In genomic region chr11:6612008-6612815, GRCh38 we compare ENCODE assay signal across 8 cellular contexts. TPM values are rescaled to one million over a fixed set of nuclear protein-coding genes. Genes with fewer than 3 reads are reported as not detected.
DNase-seq lines count a peak whose midpoint lies in the region; ATAC-seq and TF ChIP-seq lines count a peak whose summit lies in the region.

TSS of gene TAF10 (minus strand) at chr11:6612216. CDS start at chr11:6612189, 27 bp downstream.

- H3K4me1 Mint-ChIP-seq in GM23338 = peaks cover 10% of the 10 kb centered on the region
- H3K4me1 Mint-ChIP-seq in activated T-helper 1 cell treated with anti-CD3 and anti-CD28 coated beads, Interleukin-12 subunit alpha, Interleukin-12 subunit beta, Interleukin-2, Interleukin-4 antibody, amounts not matched to agents 30 ng/mL and 10 ng/mL and 1 ng/mL, durations not matched to agents 14 hours and 24 hours and 36 hours (ENCODE audit: low read depth) = peaks cover 31% of the 10 kb centered on the region
- H3K4me1 Mint-ChIP-seq in naive B cell = peaks cover 4 to 38% (median 37%) of the 10 kb centered on the region in 3 donors
- peaks cover 38% of the 10 kb centered on the region for H3K4me1 Mint-ChIP-seq in stimulated activated effector memory CD8-positive, alpha-beta T cell treated with anti-CD3 and anti-CD28 coated beads, Interleukin-12 subunit alpha, Interleukin-12 subunit beta, amount 100 ng/mL, for 72 hours

- H3K36me3 Mint-ChIP-seq in GM23338 (ENCODE audit: low read depth) = peaks cover 46% of the 10 kb centered on the region
- H3K36me3 Mint-ChIP-seq in activated T-helper 1 cell treated with anti-CD3 and anti-CD28 coated beads, Interleukin-12 subunit alpha, Interleukin-12 subunit beta, Interleukin-2, Interleukin-4 antibody, amounts not matched to agents 30 ng/mL and 10 ng/mL and 1 ng/mL, durations not matched to agents 14 hours and 24 hours and 36 hours (ENCODE audit: low read depth) = peaks cover 40% of the 10 kb centered on the region
- H3K36me3 Mint-ChIP-seq in naive B cell = peaks cover 0 to 9% of the 10 kb centered on the region in 2 donors
- peaks cover 44% of the 10 kb centered on the region for H3K36me3 Mint-ChIP-seq in stimulated activated effector memory CD8-positive, alpha-beta T cell treated with anti-CD3 and anti-CD28 coated beads, Interleukin-12 subunit alpha, Interleukin-12 subunit beta, amount 100 ng/mL, for 72 hours

- H3K27me3 ChIP-seq in GM23338 (ENCODE audit: insufficient read depth) = no peaks in the 10 kb centered on the region
- no peaks in the 10 kb centered on the region for H3K27me3 ChIP-seq in esophagus squamous epithelium

- intact Hi-C loops in activated T-helper 1 cell treated with anti-CD3 and anti-CD28 coated beads, Interleukin-12 subunit alpha, Interleukin-12 subunit beta, Interleukin-2, Interleukin-4 antibody, amounts not matched to agents 30 ng/mL and 10 ng/mL and 1 ng/mL, durations not matched to agents 14 hours and 24 hours and 36 hours (cut with micrococcal nuclease) = loop anchor here (1.0 to 10.0 kb wide), 6 partner anchors 9 to 927 kb away; partner anchors contain the start of genes ARFIP2, FHIP1B, ILK and MRPL17
- intact Hi-C loops in esophagus squamous epithelium (cut with DNase I) = loop anchor here (10.0 kb wide), 1 partner anchor 127 kb away; the partner anchor contains the start of genes ARFIP2 and TIMM10B

- H3K4me3 ChIP-seq in GM23338 = peak within 1 kb of the TSS; percentile 80
- H3K4me3 ChIP-seq in esophagus squamous epithelium = peak within 1 kb of the TSS; percentile 83 to 92 (median 90)

- ATAC-seq in GM23338 = peak; percentile 87
- peak; percentile 80 to 81 for ATAC-seq in naive B cell (ENCODE audit: low read depth in 2 of 2)
- peak; percentile 90 for ATAC-seq in stimulated activated effector memory CD8-positive, alpha-beta T cell treated with anti-CD3 and anti-CD28 coated beads, Interleukin-12 subunit alpha, Interleukin-12 subunit beta, amount 100 ng/mL, for 72 hours

- H3K4me1 ChIP-seq in GM23338 (ENCODE audit: insufficient read depth) = peaks cover 19% of the 10 kb centered on the region
- H3K4me1 ChIP-seq in esophagus squamous epithelium = peaks cover 11 to 62% (median 35%) of the 10 kb centered on the region in 3 donors

- H3K27ac Mint-ChIP-seq in GM23338 (peak within 1 kb of the TSS; percentile 73), naive B cell (peak within 1 kb of the TSS in 5 of 6 donors; percentile 96 to 99 (median 97))
- H3K27ac Mint-ChIP-seq in activated T-helper 1 cell treated with anti-CD3 and anti-CD28 coated beads, Interleukin-12 subunit alpha, Interleukin-12 subunit beta, Interleukin-2, Interleukin-4 antibody, amounts not matched to agents 30 ng/mL and 10 ng/mL and 1 ng/mL, durations not matched to agents 14 hours and 24 hours and 36 hours = peak within 1 kb of the TSS; percentile 87
- H3K27ac Mint-ChIP-seq in stimulated activated effector memory CD8-positive, alpha-beta T cell treated with anti-CD3 and anti-CD28 coated beads, Interleukin-12 subunit alpha, Interleukin-12 subunit beta, amount 100 ng/mL, for 72 hours = no peak within 1 kb of the TSS

- peaks cover 10% of the 10 kb centered on the region; the same call in 1 of the 2 replicates for H3F3A ChIP-seq in GM23338 (replicated peaks; ENCODE audit: low read depth)

- peaks cover 20% of the 10 kb centered on the region for H3K27me3 Mint-ChIP-seq in GM23338 (ENCODE audit: insufficient read depth, low read depth, poor library complexity)
- no peaks in the 10 kb centered on the region for H3K27me3 Mint-ChIP-seq in activated T-helper 1 cell treated with anti-CD3 and anti-CD28 coated beads, Interleukin-12 subunit alpha, Interleukin-12 subunit beta, Interleukin-2, Interleukin-4 antibody, amounts not matched to agents 30 ng/mL and 10 ng/mL and 1 ng/mL, durations not matched to agents 14 hours and 24 hours and 36 hours (ENCODE audit: insufficient read depth)
- no peaks in the 10 kb centered on the region for H3K27me3 Mint-ChIP-seq in naive B cell

- H4K20me1 ChIP-seq in GM23338 (replicated peaks; ENCODE audit: insufficient read depth) = no peaks in the 10 kb centered on the region; the same call in 1 of the 2 replicates

- H3K9me3 Mint-ChIP-seq in GM23338 = no peaks in the 10 kb centered on the region
- H3K9me3 Mint-ChIP-seq in activated T-helper 1 cell treated with anti-CD3 and anti-CD28 coated beads, Interleukin-12 subunit alpha, Interleukin-12 subunit beta, Interleukin-2, Interleukin-4 antibody, amounts not matched to agents 30 ng/mL and 10 ng/mL and 1 ng/mL, durations not matched to agents 14 hours and 24 hours and 36 hours = no peaks in the 10 kb centered on the region
- H3K9me3 Mint-ChIP-seq in naive B cell = no peaks in the 10 kb centered on the region
- no peaks in the 10 kb centered on the region for H3K9me3 Mint-ChIP-seq in stimulated activated effector memory CD8-positive, alpha-beta T cell treated with anti-CD3 and anti-CD28 coated beads, Interleukin-12 subunit alpha, Interleukin-12 subunit beta, amount 100 ng/mL, for 72 hours

- no peak for TF ChIP-seq CTCF in GM23338 (conservative IDR thresholded peaks at IDR 0.05; ENCODE audit: low read depth in 2 of 2)
- peak in 2 of 6 experiments; percentile 4 to 8 for TF ChIP-seq CTCF in esophagus squamous epithelium (IDR thresholded peaks at IDR 0.05)

- peaks cover 23% of the 10 kb centered on the region for H3K79me2 ChIP-seq in GM23338 (replicated peaks; ENCODE audit: insufficient read depth)

- H3K4me3 Mint-ChIP-seq in GM23338 (peak within 1 kb of the TSS; percentile 87; the same call in 2 of the 3 replicates), naive B cell (peak within 1 kb of the TSS in 6 of 8 donors; percentile 79 to 94 (median 92))
- peak within 1 kb of the TSS; percentile 93 for H3K4me3 Mint-ChIP-seq in activated T-helper 1 cell treated with anti-CD3 and anti-CD28 coated beads, Interleukin-12 subunit alpha, Interleukin-12 subunit beta, Interleukin-2, Interleukin-4 antibody, amounts not matched to agents 30 ng/mL and 10 ng/mL and 1 ng/mL, durations not matched to agents 14 hours and 24 hours and 36 hours
- no peak within 1 kb of the TSS for H3K4me3 Mint-ChIP-seq in stimulated activated effector memory CD8-positive, alpha-beta T cell treated with anti-CD3 and anti-CD28 coated beads, Interleukin-12 subunit alpha, Interleukin-12 subunit beta, amount 100 ng/mL, for 72 hours

- H3K27ac ChIP-seq in GM23338 (ENCODE audit: low read depth) (peak within 1 kb of the TSS; percentile 99), esophagus squamous epithelium (peak within 1 kb of the TSS; percentile 93 to 99 (median 98))

- peak within 1 kb of the TSS; percentile 83; the same call in 1 of the 2 replicates for H2AFZ ChIP-seq in GM23338

- no peaks in the 10 kb centered on the region for H3K9me2 ChIP-seq in GM23338 (ENCODE audit: insufficient read depth)

- no peaks in the 10 kb centered on the region for H3K9me3 ChIP-seq in esophagus squamous epithelium

- 0% methylated on average over 4 to 16 of the region's 74 CpGs for WGBS in esophagus squamous epithelium, 2 donors

- peak; percentile 97 for DNase-seq in Daoy (ENCODE audit: low read depth)
- DNase-seq in GM23338 (ENCODE audit: low spot score) = peak; percentile 96
- DNase-seq in LHCN-M2 (ENCODE audit: low read depth) = peak; percentile 94
- peak; percentile 94 for DNase-seq in RPMI7951 (ENCODE audit: low read depth)
- DNase-seq in activated T-helper 1 cell treated with anti-CD3 and anti-CD28 coated beads, Interleukin-12 subunit alpha, Interleukin-12 subunit beta, Interleukin-2, Interleukin-4 antibody, amounts not matched to agents 30 ng/mL and 10 ng/mL and 1 ng/mL, durations not matched to agents 14 hours and 24 hours and 36 hours (ENCODE audit: low spot score) = peak; percentile 95
- peak; percentile 78 for DNase-seq in esophagus squamous epithelium (lab: John Stamatoyannopoulos, UW)
- DNase-seq in naive B cell = peak; percentile 95
- peak; percentile 86 to 96 for DNase-seq in stimulated activated effector memory CD8-positive, alpha-beta T cell treated with anti-CD3 and anti-CD28 coated beads, Interleukin-12 subunit alpha, Interleukin-12 subunit beta, amount 100 ng/mL, for 72 hours (ENCODE audit: low spot score in 2 of 2)

- peaks cover 35% of the 10 kb centered on the region for H3K36me3 ChIP-seq in GM23338 (ENCODE audit: insufficient read depth)
- H3K36me3 ChIP-seq in esophagus squamous epithelium = peaks cover 34 to 70% (median 36%) of the 10 kb centered on the region in 3 donors

- peak in 3 of 4 donors; percentile 72 to 98 (median 93) for TF ChIP-seq POLR2A in esophagus squamous epithelium (IDR thresholded peaks at IDR 0.05)

- H3K4me2 ChIP-seq in GM23338 = peak within 1 kb of the TSS; percentile 92

TF ChIP-seq in GM23338, 12 proteins besides CTCF, POLR2A, EP300 and RAD21:
- peak; percentile 97 for TF ChIP-seq CREB1 (CRISPR knock-in tag; IDR thresholded peaks at IDR 0.05; ENCODE audit: low read depth)
- no peak for TF ChIP-seq STAT1 (IDR thresholded peaks at IDR 0.05; ENCODE audit: unreplicated experiment)
- TF ChIP-seq POLR2AphosphoS5 (IDR thresholded peaks at IDR 0.05; ENCODE audit: low read depth) = peak; percentile 99
- no peak for TF ChIP-seq ZNF331 (CRISPR knock-in tag; IDR thresholded peaks at IDR 0.05; ENCODE audit: low read depth)
- TF ChIP-seq ETS1 (IDR thresholded peaks at IDR 0.05) = peak; percentile 60; the same call in 1 of the 2 replicates

RNA-seq across cellular contexts. Expression of gene TAF10, which starts in this region (rescaled TPM):
- 53.0 and 57.0 TPM in 2 replicates for total RNA-seq in Daoy (2014; rRNA removed; shearing (Covaris generic))
- 102 and 108 TPM in 2 replicates for total RNA-seq in GM23338 (2014; rRNA removed; shearing (Covaris generic))
- polyA plus RNA-seq in GM23338 (2016; fragmentation: Nextera tagmentation; extraction: Ambion mirVana) = 253 and 277 TPM in 2 replicates
- total RNA-seq in LHCN-M2 (2014; rRNA removed) = 99.9 and 120 TPM in 2 replicates
- 450 TPM for polyA plus RNA-seq in LHCN-M2 (2012)
- 44.5 and 81.9 TPM in 2 replicates for total RNA-seq in RPMI7951 (2014; rRNA removed; shearing (Covaris generic))
- 155 and 166 TPM in 2 replicates for total RNA-seq in activated T-helper 1 cell treated with anti-CD3 and anti-CD28 coated beads, Interleukin-12 subunit alpha, Interleukin-12 subunit beta, Interleukin-2, Interleukin-4 antibody, amounts not matched to agents 30 ng/mL and 10 ng/mL and 1 ng/mL, durations not matched to agents 14 hours and 24 hours and 36 hours
- 10 to 100 TPM; 31.9 to 69.2 (median 48.6) TPM for total RNA-seq in esophagus squamous epithelium
- 100 to 1,000 TPM; 203 to 344 (median 273) TPM for polyA plus RNA-seq in naive B cell (ENCODE audit: low read depth in 6 of 6)

Comparison
In these comparisons a context has a peak if more than half of its experiments do, and no peak if none do; other contexts are left out.
1. Peak in every context shown above with its lines: DNase-seq, ATAC-seq, H3K4me3 ChIP-seq and H3K27ac ChIP-seq.